In genomic region chr16:85668676-85669424, GRCh38 we compare ENCODE assay signal across 20 cellular contexts. TPM values are rescaled to one million over a fixed set of nuclear protein-coding genes. Genes with fewer than 3 reads are reported as not detected.
A peak's percentile ranks its signal among the peaks of the same experiment; 100 is the strongest.
DNase-seq lines count a peak whose midpoint lies in the region; ATAC-seq, FAIRE-seq and TF ChIP-seq lines count a peak whose summit lies in the region.
"Had no signal": no experiment of that assay in that cellular context is flagged by ENCODE, and none has a peak within 500 bp of the region (broad histone marks: within the 10 kb centered on the region; RNA-seq: fewer than 3 reads in every experiment).

No MANE protein-coding gene starts in this region.

- no peak for FAIRE-seq in HepG2 (lab: Jason Lieb, UNC)
- FAIRE-seq: G401.6, GM12892, GM19239 had no signal

- H3K27me3 ChIP-seq in right lobe of liver (no peaks in the 10 kb centered on the region), HepG2 (ENCODE audit: control insufficient read depth in 1 of 2, insufficient read depth in 2 of 2, low read length in 2 of 2) (no peaks in the 10 kb centered on the region), spleen (replicated peaks in 1 of 7) (no peaks in the 10 kb centered on the region)
- H3K27me3 ChIP-seq in CD4-positive, alpha-beta T cell (ENCODE audit: control insufficient read depth, insufficient read depth, low read length), result no peaks in the 10 kb centered on the region

- H3K27me3 Mint-ChIP-seq in chondrocyte (ENCODE audit: low read depth), result no peaks in the 10 kb centered on the region
- H3K27me3 Mint-ChIP-seq in CD4-positive, alpha-beta T cell, result no peaks in the 10 kb centered on the region
- H3K27me3 Mint-ChIP-seq: B cell; CD4-positive, alpha-beta memory T cell; IgD-negative memory B cell had no signal

- TF ChIP-seq POLR2A in right lobe of liver (IDR thresholded peaks at IDR 0.05), result no peak
- no peak; a peak in 1 of 4 replicates for TF ChIP-seq POLR2A in HepG2 (IDR thresholded peaks at IDR 0.05; ENCODE audit: insufficient read depth in 1 of 2, low read depth in 2 of 2, low read length in 2 of 2)
- TF ChIP-seq POLR2A in spleen (IDR thresholded peaks at IDR 0.05), result no peak

- 92% methylated on average over 2 of the region's 10 CpGs for WGBS in right lobe of liver (ENCODE audit: insufficient coverage, low coverage, low lambda C conversion rate, missing lambda C conversion rate)
- WGBS in HepG2 (ENCODE audit: low lambda C conversion rate), result 94% methylated on average over 5 of the region's 10 CpGs
- 96 to 98% (median 97%) methylated on average over 8 to 10 of the region's 10 CpGs for WGBS in spleen, 5 donors

- no peak for TF ChIP-seq RAD21 in HepG2 (CRISPR knock-in tag; IDR thresholded peaks at IDR 0.05)

- peaks cover 0 to 12% (median 5%) of the 10 kb centered on the region in 4 donors for H3K4me1 ChIP-seq in right lobe of liver
- no peaks in the 10 kb centered on the region for H3K4me1 ChIP-seq in HepG2 (ENCODE audit: insufficient read depth, low read length)
- H3K4me1 ChIP-seq in spleen, result peaks cover 0 to 12% (median 4%) of the 10 kb centered on the region in 6 donors
- H3K4me1 ChIP-seq: HAP-1 had no signal

- no peak overlapping the region for H3K4me2 ChIP-seq in HepG2 (ENCODE audit: low read depth, low read length)

- peaks cover 37% of the 10 kb centered on the region for H3K36me3 Mint-ChIP-seq in chondrocyte (ENCODE audit: low read depth)
- H3K36me3 Mint-ChIP-seq in CD4-positive, alpha-beta T cell (ENCODE audit: low read depth), result peaks cover 76% of the 10 kb centered on the region

- H3K4me3 ChIP-seq in right lobe of liver (no peak overlapping the region), HepG2 (replicated peaks in 1 of 3; ENCODE audit: insufficient read depth in 1 of 3, low read depth in 2 of 3, low read length in 3 of 3) (no peak overlapping the region), spleen (no peak overlapping the region)
- H3K4me3 ChIP-seq: HAP-1 had no signal

- TF ChIP-seq CTCF in right lobe of liver (IDR thresholded peaks at IDR 0.05), result no peak
- no peak for TF ChIP-seq CTCF in HepG2 (CRISPR knock-in tag; IDR thresholded peaks at IDR 0.05)
- no peak for TF ChIP-seq CTCF in chondrocyte (IDR thresholded peaks at IDR 0.05)
- TF ChIP-seq CTCF in spleen (IDR thresholded peaks at IDR 0.05 in 8 of 11, conservative IDR thresholded peaks at IDR 0.05 in 3 of 11), result no peak
- no peak for TF ChIP-seq CTCF in omental fat pad (IDR thresholded peaks at IDR 0.05)
- no peak for TF ChIP-seq CTCF in CD4-positive, alpha-beta T cell (IDR thresholded peaks at IDR 0.05)

- in situ Hi-C loops in HepG2 (cut with HindIII; ENCODE audit: extremely low pct_ligation_motif_present, low pct_unique_long_range_greater_than_20kb), result no loop called here

- H3K4me1 Mint-ChIP-seq in chondrocyte (ENCODE audit: low read depth), result peaks cover 6% of the 10 kb centered on the region
- H3K4me1 Mint-ChIP-seq in CD4-positive, alpha-beta T cell (ENCODE audit: low read depth), result no peaks in the 10 kb centered on the region
- H3K4me1 Mint-ChIP-seq: B cell; CD4-positive, alpha-beta memory T cell; IgD-negative memory B cell had no signal

- H3K4me3 Mint-ChIP-seq in chondrocyte (ENCODE audit: unreplicated experiment), result no peak overlapping the region
- H3K4me3 Mint-ChIP-seq in CD4-positive, alpha-beta T cell, result no peak overlapping the region
- H3K4me3 Mint-ChIP-seq: B cell; CD4-positive, alpha-beta memory T cell; HFFc6; IgD-negative memory B cell had no signal

- H2AFZ ChIP-seq in HepG2 (ENCODE audit: low read length), result no peak overlapping the region

- H3K27ac ChIP-seq in right lobe of liver (no peak overlapping the region), HepG2 (ENCODE audit: extremely low read length, insufficient read depth, low read length) (no peak overlapping the region), spleen (no peak overlapping the region)
- no peak overlapping the region for H3K27ac ChIP-seq in CD4-positive, alpha-beta T cell (ENCODE audit: low read depth, low read length)
- H3K27ac ChIP-seq: HL-60 had no signal

- no peak for TF ChIP-seq EP300 in HepG2 (IDR thresholded peaks at IDR 0.05; ENCODE audit: low read depth in 2 of 2, low read length in 2 of 2)
- TF ChIP-seq EP300 in HepG2 (CRISPR knock-in tag; IDR thresholded peaks at IDR 0.05; ENCODE audit: borderline replicate concordance), result no peak

- ATAC-seq in right lobe of liver (no peak), HepG2 (no peak), omental fat pad (ENCODE audit: low FRiP score) (no peak)
- no peak for ATAC-seq in CD4-positive, alpha-beta T cell (ENCODE audit: poor library complexity)

- H3K36me3 ChIP-seq in right lobe of liver, result peaks cover 0 to 89% (median 40%) of the 10 kb centered on the region in 4 donors
- peaks cover 66 to 94% of the 10 kb centered on the region in 2 experiments for H3K36me3 ChIP-seq in HepG2 (replicated peaks in 1 of 2; ENCODE audit: control insufficient read depth in 1 of 2, insufficient read depth in 2 of 2, low read length in 2 of 2)
- H3K36me3 ChIP-seq in spleen, result peaks cover 11 to 100% (median 91%) of the 10 kb centered on the region in 6 donors

- intact Hi-C loops in right lobe of liver (cut with DNase I) (no loop called here), HepG2 (cut with micrococcal nuclease; ENCODE audit: unreplicated experiment) (no loop called here), spleen (cut with DNase I; ENCODE audit: low total_unique reads) (no loop called here)
- intact Hi-C loops in CD4-positive, alpha-beta T cell (cut with DNase I, micrococcal nuclease), result no loop called here

- H3K79me2 ChIP-seq in HepG2 (ENCODE audit: insufficient read depth, low read length), result no peaks in the 10 kb centered on the region

- CTCF ChIA-PET in HepG2 (lab: Yijun Ruan, JAX; ENCODE audit: low intra/inter-chr PET ratio, low total read pairs), result no interaction called here
- CTCF ChIA-PET in CD4-positive, alpha-beta T cell (lab: Charles Lee), result no interaction called here

- H3K9me3 ChIP-seq in right lobe of liver, result no peaks in the 10 kb centered on the region
- H3K9me3 ChIP-seq in HepG2 (ENCODE audit: low read length), result no peaks in the 10 kb centered on the region
- no peaks in the 10 kb centered on the region for H3K9me3 ChIP-seq in spleen
- H3K9me3 ChIP-seq in CD4-positive, alpha-beta T cell (ENCODE audit: control insufficient read depth, low read length), result no peaks in the 10 kb centered on the region
- H3K9me3 ChIP-seq: HAP-1 had no signal

- no peak overlapping the region for H3K9ac ChIP-seq in HepG2 (ENCODE audit: insufficient read depth, low read depth, low read length)

- H4K20me1 ChIP-seq in HepG2 (ENCODE audit: insufficient read depth, low read length), result peaks cover 5% of the 10 kb centered on the region; the same call in 1 of the 2 replicates

- BruUV-seq in HepG2 (replicated peaks; lab: Mats Ljungman, UMichigan), result no TSS peak

- DNase-seq in right lobe of liver, result peak in 2 of 3 donors; percentile 10 to 29
- DNase-seq in HepG2 (ENCODE audit: low spot score), result no peak
- peak; percentile 59 for DNase-seq in chondrocyte (ENCODE audit: low spot score)
- peak; percentile 41 for DNase-seq in spleen
- DNase-seq in NCI-H2171 treated with DMSO at 0.1 percent for 48 hours (lab: John Stamatoyannopoulos, UW), result no peak
- DNase-seq in omental fat pad (ENCODE audit: low spot score), result no peak
- DNase-seq in CD4-positive, alpha-beta T cell, result no peak
- DNase-seq: C1 segment of cervical spinal cord; CD4-positive, alpha-beta memory T cell; DMS79; EL; GOT3; HFFc6 had no signal

- no peak overlapping the region for H3K27ac Mint-ChIP-seq in chondrocyte (ENCODE audit: unreplicated experiment)
- no peak overlapping the region for H3K27ac Mint-ChIP-seq in CD4-positive, alpha-beta T cell
- H3K27ac Mint-ChIP-seq: B cell, HFFc6 had no signal

- no peaks in the 10 kb centered on the region for H3K9me3 Mint-ChIP-seq in chondrocyte (ENCODE audit: low read depth)
- H3K9me3 Mint-ChIP-seq in CD4-positive, alpha-beta T cell, result no peaks in the 10 kb centered on the region
- H3K9me3 Mint-ChIP-seq: CD4-positive, alpha-beta memory T cell; HFFc6; IgD-negative memory B cell had no signal

- POLR2A ChIA-PET in HepG2 (lab: Yijun Ruan, JAX), result no interaction called here
- POLR2A ChIA-PET in CD4-positive, alpha-beta T cell (lab: Charles Lee), result no interaction called here

RNA-seq across cellular contexts. Expression of gene GINS2, which starts 19.9 kb away (rescaled TPM):
- 1 to 10 TPM in 4 of 6 experiments, under 1 TPM in 2; 0.49 to 4.7 (median 1.3) TPM for total RNA-seq in right lobe of liver
- 48.3 and 61.7 TPM in 2 replicates for total RNA-seq in HepG2 (2016; rRNA removed; fragmentation: Illumina TruSeq; extraction: Trizol)
- total RNA-seq in HepG2 (2016; cell fraction: cytosol; rRNA removed; fragmentation: Illumina TruSeq; extraction: Trizol; ENCODE audit: low read depth), result 23.8 and 27.0 TPM in 2 replicates
- total RNA-seq in HepG2 (2016; cell fraction: insoluble cytoplasmic fraction; rRNA removed; fragmentation: Illumina TruSeq; extraction: Trizol), result 48.0 and 66.5 TPM in 2 replicates
- total RNA-seq in HepG2 (2016; cell fraction: membrane; rRNA removed; fragmentation: Illumina TruSeq; extraction: Trizol), result 37.7 and 42.3 TPM in 2 replicates
- total RNA-seq in HepG2 (2016; cell fraction: nucleus; rRNA removed; fragmentation: Illumina TruSeq; extraction: Trizol), result 23.1 and 24.3 TPM in 2 replicates
- polyA plus RNA-seq in HepG2 (2011; rRNA removed), result 7.7 and 10.6 TPM in 2 replicates
- polyA plus RNA-seq in HepG2 (2011; cell fraction: cytosol; rRNA removed), result 8.9 and 11.0 TPM in 2 replicates
- 3.9 and 4.5 TPM in 2 replicates for polyA plus RNA-seq in HepG2 (2011; cell fraction: nucleus; rRNA removed)
- 5.7 and 16.9 TPM in 2 replicates for polyA plus RNA-seq in HepG2 (2012)
- polyA plus RNA-seq in HepG2 (2016; cell fraction: cytosol; fragmentation: Illumina TruSeq; extraction: Trizol; ENCODE audit: low read depth), result 28.1 and 34.5 TPM in 2 replicates
- 76.0 and 95.5 TPM in 2 replicates for polyA plus RNA-seq in HepG2 (2016; cell fraction: insoluble cytoplasmic fraction; fragmentation: Illumina TruSeq; extraction: Trizol; ENCODE audit: low read depth)
- 36.4 and 39.0 TPM in 2 replicates for polyA plus RNA-seq in HepG2 (2016; cell fraction: membrane; fragmentation: Illumina TruSeq; extraction: Trizol; ENCODE audit: low read depth)
- 38.9 and 39.5 TPM in 2 replicates for polyA plus RNA-seq in HepG2 (2016; cell fraction: nucleus; fragmentation: Illumina TruSeq; extraction: Trizol; ENCODE audit: insufficient read depth, low read depth)
- polyA minus RNA-seq in HepG2 (2011; rRNA and poly(A)+ RNA removed; ENCODE audit: low replicate concordance), result 7.2 and 33.6 TPM in 2 replicates
- 3.9 and 4.1 TPM in 2 replicates for polyA minus RNA-seq in HepG2 (2011; cell fraction: cytosol; rRNA and poly(A)+ RNA removed)
- 4.7 and 6.2 TPM in 2 replicates for polyA minus RNA-seq in HepG2 (2011; cell fraction: nucleus; rRNA and poly(A)+ RNA removed)
- total RNA-seq in chondrocyte, result 3.1 to 10.9 TPM (median 3.8 TPM) in 3 replicates
- total RNA-seq in spleen, result 1 to 10 TPM; 1.0 to 7.0 (median 2.3) TPM
- 1 to 10 TPM; 1.3 to 5.4 (median 2.3) TPM for polyA plus RNA-seq in spleen
- under 1 TPM in 2 of 4 donors, not detected in 2; 0.25 to 0.72 TPM for total RNA-seq in omental fat pad
- total RNA-seq in CD4-positive, alpha-beta T cell, result 1 to 10 TPM; 1.1 to 1.4 TPM

RNA-seq across cellular contexts. Expression of gene GSE1, which starts 55.7 kb away (rescaled TPM):
- total RNA-seq in right lobe of liver (10 to 100 TPM; 30.0 to 48.0 (median 38.8) TPM), HepG2 (2016; rRNA removed; fragmentation: Illumina TruSeq; extraction: Trizol) (16.1 and 19.5 TPM in 2 replicates), chondrocyte (22.6 to 37.1 TPM (median 24.0 TPM) in 3 replicates), spleen (100 to 1,000 TPM in 1 of 7 donors, 10 to 100 TPM in 6; 79.8 to 121 (median 91.4) TPM), omental fat pad (100 to 1,000 TPM in 2 of 4 donors, 10 to 100 TPM in 2; 50.9 to 181 (median 90.9) TPM)
- total RNA-seq in HepG2 (2016; cell fraction: cytosol; rRNA removed; fragmentation: Illumina TruSeq; extraction: Trizol; ENCODE audit: low read depth), result 13.0 and 16.7 TPM in 2 replicates
- total RNA-seq in HepG2 (2016; cell fraction: insoluble cytoplasmic fraction; rRNA removed; fragmentation: Illumina TruSeq; extraction: Trizol), result 15.4 and 17.4 TPM in 2 replicates
- 18.2 and 21.4 TPM in 2 replicates for total RNA-seq in HepG2 (2016; cell fraction: membrane; rRNA removed; fragmentation: Illumina TruSeq; extraction: Trizol)
- 31.6 and 33.0 TPM in 2 replicates for total RNA-seq in HepG2 (2016; cell fraction: nucleus; rRNA removed; fragmentation: Illumina TruSeq; extraction: Trizol)
- polyA plus RNA-seq in HepG2 (2011; rRNA removed) (31.2 and 37.7 TPM in 2 replicates), spleen (10 to 100 TPM in 1 of 3 donors, 1 to 10 TPM in 2; 7.4 to 23.2 (median 9.2) TPM)
- 20.9 and 26.7 TPM in 2 replicates for polyA plus RNA-seq in HepG2 (2011; cell fraction: cytosol; rRNA removed)
- 132 and 135 TPM in 2 replicates for polyA plus RNA-seq in HepG2 (2011; cell fraction: nucleus; rRNA removed)
- 43.5 and 43.7 TPM in 2 replicates for polyA plus RNA-seq in HepG2 (2012)
- 1.4 and 1.7 TPM in 2 replicates for polyA plus RNA-seq in HepG2 (2016; cell fraction: cytosol; fragmentation: Illumina TruSeq; extraction: Trizol; ENCODE audit: low read depth)
- polyA plus RNA-seq in HepG2 (2016; cell fraction: insoluble cytoplasmic fraction; fragmentation: Illumina TruSeq; extraction: Trizol; ENCODE audit: low read depth), result 22.8 and 30.2 TPM in 2 replicates
- 4.4 and 5.4 TPM in 2 replicates for polyA plus RNA-seq in HepG2 (2016; cell fraction: membrane; fragmentation: Illumina TruSeq; extraction: Trizol; ENCODE audit: low read depth)
- polyA plus RNA-seq in HepG2 (2016; cell fraction: nucleus; fragmentation: Illumina TruSeq; extraction: Trizol; ENCODE audit: insufficient read depth, low read depth), result 70.9 and 78.3 TPM in 2 replicates
- polyA minus RNA-seq in HepG2 (2011; rRNA and poly(A)+ RNA removed; ENCODE audit: low replicate concordance), result 24.8 and 50.4 TPM in 2 replicates
- polyA minus RNA-seq in HepG2 (2011; cell fraction: cytosol; rRNA and poly(A)+ RNA removed), result 36.3 and 45.8 TPM in 2 replicates
- polyA minus RNA-seq in HepG2 (2011; cell fraction: nucleus; rRNA and poly(A)+ RNA removed), result 83.8 and 96.8 TPM in 2 replicates
- total RNA-seq in CD4-positive, alpha-beta T cell, result 10 to 100 TPM; 11.7 to 13.7 TPM

Comparison
In these comparisons a context has a peak if more than half of its experiments do, and no peak if none do; other contexts are left out.
1. DNase-seq: peak in right lobe of liver (2 of 3), chondrocyte (single experiment) and spleen (single experiment); none in HepG2 (single experiment), NCI-H2171 treated with DMSO at 0.1 percent for 48 hours (single experiment), omental fat pad (single experiment) and CD4-positive, alpha-beta T cell (0 of 10).